22 cellular contexts compared by ENCODE assay signal in the genomic region with DNA sequence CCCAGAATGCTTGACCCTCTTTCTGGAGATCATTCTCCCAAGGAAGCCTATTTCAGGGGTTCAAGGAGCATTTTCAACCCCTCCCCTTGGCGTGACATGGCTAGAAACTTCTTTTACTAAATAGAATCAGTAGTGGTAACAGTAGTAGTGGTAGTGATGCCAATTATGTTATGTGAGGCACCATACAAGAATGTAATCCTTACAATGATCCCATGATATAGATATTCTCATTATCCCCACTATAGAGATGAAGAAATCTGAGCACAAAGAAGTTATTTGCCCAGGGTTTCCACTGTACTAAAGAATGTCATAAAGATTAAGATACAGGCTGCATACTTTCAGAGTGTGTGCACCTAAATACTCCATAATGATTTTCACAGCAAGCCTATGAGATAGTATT.
"Had no signal": no experiment of that assay in that cellular context is flagged by ENCODE, and none has a peak within 500 bp of the region (broad histone marks: within the 10 kb centered on the region; RNA-seq: fewer than 3 reads in every experiment).

No MANE protein-coding gene starts in this region.

- H3K36me3 Mint-ChIP-seq: immature natural killer cell; memory B cell; natural killer cell treated with Interleukin-12 subunit alpha and Interleukin-12 subunit beta and Interleukin-15 and Interleukin-18, amount 100 ng/mL, for 72 hours; stimulated activated memory B cell treated with anti-CD40 and anti-IgM and Interleukin-4, amounts not matched to agents 10 μg/mL and 1 μg/mL and 100 μg/mL, for 72 hours had no signal

- H3K4me1 Mint-ChIP-seq: immature natural killer cell; memory B cell; stimulated activated memory B cell treated with anti-CD40 and anti-IgM and Interleukin-4, amounts not matched to agents 10 μg/mL and 1 μg/mL and 100 μg/mL, for 72 hours had no signal

- H3K4me1 ChIP-seq: gastrocnemius medialis, left ventricle myocardium inferior, lower lobe of right lung, parathyroid adenoma, prostate gland, spleen, upper lobe of left lung, uterus had no signal

- H3K4me3 Mint-ChIP-seq: immature natural killer cell; memory B cell; natural killer cell treated with Interleukin-12 subunit alpha and Interleukin-12 subunit beta and Interleukin-15 and Interleukin-18, amount 100 ng/mL, for 72 hours; stimulated activated memory B cell treated with anti-CD40 and anti-IgM and Interleukin-4, amounts not matched to agents 10 μg/mL and 1 μg/mL and 100 μg/mL, for 72 hours; stimulated activated naive CD8-positive, alpha-beta T cell treated with anti-CD3 and anti-CD28 coated beads, Interleukin-15, Interleukin-2, amounts not matched to agents 100 ng/mL and 50 ng/mL, for 24 hours had no signal

- H3K4me3 ChIP-seq: dorsolateral prefrontal cortex, gastrocnemius medialis, left ventricle myocardium inferior, lower lobe of right lung, prostate gland, spleen, tibial artery, upper lobe of left lung, uterus had no signal

- H3K36me3 ChIP-seq: gastrocnemius medialis, left ventricle myocardium inferior, lower lobe of right lung, prostate gland, spleen, tibial artery, upper lobe of left lung, uterus had no signal

- H3K79me2 ChIP-seq: parathyroid adenoma had no signal

- ATAC-seq: gastrocnemius medialis; natural killer cell treated with Interleukin-12 subunit alpha and Interleukin-12 subunit beta and Interleukin-15 and Interleukin-18, amount 100 ng/mL, for 72 hours had no signal

- H3K9me3 Mint-ChIP-seq: immature natural killer cell; memory B cell; natural killer cell treated with Interleukin-12 subunit alpha and Interleukin-12 subunit beta and Interleukin-15 and Interleukin-18, amount 100 ng/mL, for 72 hours; stimulated activated memory B cell treated with anti-CD40 and anti-IgM and Interleukin-4, amounts not matched to agents 10 μg/mL and 1 μg/mL and 100 μg/mL, for 72 hours; stimulated activated naive CD8-positive, alpha-beta T cell treated with anti-CD3 and anti-CD28 coated beads, Interleukin-15, Interleukin-2, amounts not matched to agents 100 ng/mL and 50 ng/mL, for 24 hours had no signal

- H3K9ac ChIP-seq: parathyroid adenoma had no signal

- H3K9me3 ChIP-seq: gastrocnemius medialis, left ventricle myocardium inferior, lower lobe of right lung, prostate gland, spleen, tibial artery, upper lobe of left lung, uterus had no signal

- H2AFZ ChIP-seq: parathyroid adenoma had no signal

- DNase-seq: cortex of kidney; effector CD8-positive, alpha-beta T cell; immature natural killer cell; left cardiac atrium; left ventricle myocardium inferior; lower lobe of right lung; midbrain; spleen; stimulated activated CD4-positive, alpha-beta T cell treated with anti-CD3 and anti-CD28 coated beads, Interleukin-15, amount 100 ng/mL, for 24 hours; stimulated activated CD4-positive, alpha-beta T cell treated with anti-CD3 and anti-CD28 coated beads, Interleukin-1b, Interleukin-23, amount 100 ng/mL, for 48 hours; stimulated activated CD4-positive, alpha-beta T cell treated with anti-CD3 and anti-CD28 coated beads, Interleukin-4, amount 100 ng/mL, for 24 hours; tibial artery; upper lobe of left lung had no signal

- H3K27ac ChIP-seq: dorsolateral prefrontal cortex, gastrocnemius medialis, left ventricle myocardium inferior, lower lobe of right lung, parathyroid adenoma, prostate gland, spleen, tibial artery, upper lobe of left lung, uterus had no signal

- H3K27ac Mint-ChIP-seq: immature natural killer cell; memory B cell; natural killer cell treated with Interleukin-12 subunit alpha and Interleukin-12 subunit beta and Interleukin-15 and Interleukin-18, amount 100 ng/mL, for 72 hours; stimulated activated memory B cell treated with anti-CD40 and anti-IgM and Interleukin-4, amounts not matched to agents 10 μg/mL and 1 μg/mL and 100 μg/mL, for 72 hours; stimulated activated naive CD8-positive, alpha-beta T cell treated with anti-CD3 and anti-CD28 coated beads, Interleukin-15, Interleukin-2, amounts not matched to agents 100 ng/mL and 50 ng/mL, for 24 hours had no signal

- H3K27me3 ChIP-seq: gastrocnemius medialis, spleen, tibial artery, upper lobe of left lung, uterus had no signal
